Comparison of ENCODE assay signal across 15 cellular contexts in genomic region chr16:66167564-66168291, GRCh38.
DNase-seq lines count a peak whose midpoint lies in the region; TF ChIP-seq lines count a peak whose summit lies in the region.
"Had no signal": no experiment of that assay in that cellular context is flagged by ENCODE, and none has a peak within 500 bp of the region (broad histone marks: within the 10 kb centered on the region; RNA-seq: fewer than 3 reads in every experiment).

No MANE protein-coding gene starts in this region.

- no peaks in the 10 kb centered on the region for H3K4me1 ChIP-seq in osteoblast (ENCODE audit: insufficient read depth, low read length)
- H3K4me1 ChIP-seq in effector memory CD4-positive, alpha-beta T cell (ENCODE audit: control insufficient read depth, insufficient read depth, low read length, poor library complexity, severe bottlenecking), result no peaks in the 10 kb centered on the region

- H2AFZ ChIP-seq in osteoblast (ENCODE audit: low read length), result no peak overlapping the region

- DNase-seq in H4 (ENCODE audit: low spot score) (peak; percentile 55), foreskin fibroblast (no peak), osteoblast (ENCODE audit: insufficient read length, low spot score, missing footprints) (peak; percentile 91), GM13976 (ENCODE audit: low spot score) (no peak), DMS53 treated with DMSO at 0.1 percent for 48 hours (lab: John Stamatoyannopoulos, UW; ENCODE audit: unreplicated experiment) (no peak), NOMO-1 treated with dmso at 0.1 percent for 144 hours (lab: John Stamatoyannopoulos, UW; ENCODE audit: unreplicated experiment) (no peak)
- DNase-seq in effector memory CD4-positive, alpha-beta T cell, result no peak
- DNase-seq: activated CD4-positive, alpha-beta T cell treated with anti-CD3 and anti-CD28 coated beads for 36 hours; naive B cell; NCI-H1092; NCI-H510A treated with DMSO at 0.1 percent for 48 hours had no signal

- no peaks in the 10 kb centered on the region for H3K79me2 ChIP-seq in osteoblast (ENCODE audit: insufficient read depth, low read length)

- H4K20me1 ChIP-seq in osteoblast (ENCODE audit: insufficient read depth, low read length), result no peaks in the 10 kb centered on the region

- peak overlapping the region; percentile 13 for H3K27ac ChIP-seq in osteoblast (ENCODE audit: low read depth, low read length)
- H3K27ac ChIP-seq in effector memory CD4-positive, alpha-beta T cell (ENCODE audit: insufficient read depth, low read length, poor library complexity, severe bottlenecking), result no peak overlapping the region
- H3K27ac ChIP-seq: epithelial cell of prostate, SJSA1, thoracic aorta had no signal

- TF ChIP-seq CTCF in WI38 (IDR thresholded peaks at IDR 0.05; ENCODE audit: low read depth, low read length) (peak; percentile 35; the same call in 1 of the 2 replicates), foreskin fibroblast (IDR thresholded peaks at IDR 0.05; ENCODE audit: low read depth, low read length) (peak; percentile 7), osteoblast (IDR thresholded peaks at IDR 0.05; ENCODE audit: extremely low read depth, low read depth, low read length) (peak; percentile 76), GM13976 (IDR thresholded peaks at IDR 0.05; ENCODE audit: borderline replicate concordance, control extremely low read depth, extremely low read depth, insufficient read depth, missing control alignments) (no peak)

- no peak overlapping the region for H3K4me3 ChIP-seq in WI38 (ENCODE audit: low read depth, low read length)
- H3K4me3 ChIP-seq in foreskin fibroblast (ENCODE audit: low read depth in 1 of 2, low read length in 2 of 2), result no peak overlapping the region
- H3K4me3 ChIP-seq in osteoblast (ENCODE audit: insufficient read depth, low read length), result no peak overlapping the region
- no peak overlapping the region for H3K4me3 ChIP-seq in effector memory CD4-positive, alpha-beta T cell (ENCODE audit: insufficient read depth, low read depth, low read length, poor library complexity, severe bottlenecking)
- H3K4me3 ChIP-seq: SJSA1, thoracic aorta had no signal

- H3K27me3 ChIP-seq in osteoblast (ENCODE audit: insufficient read depth, low read length), result no peaks in the 10 kb centered on the region
- H3K27me3 ChIP-seq in effector memory CD4-positive, alpha-beta T cell (replicated peaks; ENCODE audit: control insufficient read depth, insufficient read depth, low read length, poor library complexity, severe bottlenecking), result no peaks in the 10 kb centered on the region
- H3K27me3 ChIP-seq: SJSA1 had no signal

- no peak overlapping the region for H3K4me2 ChIP-seq in osteoblast (ENCODE audit: insufficient read depth, low read length)

- H3K36me3 ChIP-seq in osteoblast (ENCODE audit: insufficient read depth, low read length), result no peaks in the 10 kb centered on the region
- no peaks in the 10 kb centered on the region for H3K36me3 ChIP-seq in effector memory CD4-positive, alpha-beta T cell (ENCODE audit: control insufficient read depth, insufficient read depth, low read length)
- H3K36me3 ChIP-seq: SJSA1, thoracic aorta had no signal

- in situ Hi-C loops in GM13976 (cut with MboI; ENCODE audit: low sequenced_read_pairs, unreplicated experiment), result no loop called here

- H3K9me3 ChIP-seq in osteoblast (ENCODE audit: low read depth, low read length), result no peaks in the 10 kb centered on the region
- H3K9me3 ChIP-seq in effector memory CD4-positive, alpha-beta T cell (ENCODE audit: control insufficient read depth, low read length), result no peaks in the 10 kb centered on the region
- H3K9me3 ChIP-seq: SJSA1, thoracic aorta had no signal

Comparison
In these comparisons a context has a peak if more than half of its experiments do, and no peak if none do; other contexts are left out.
1. DNase-seq: peak in H4 (single experiment) and osteoblast (single experiment); none in foreskin fibroblast (0 of 2), GM13976 (single experiment), DMS53 treated with DMSO at 0.1 percent for 48 hours (single experiment), effector memory CD4-positive, alpha-beta T cell (0 of 3) and NOMO-1 treated with dmso at 0.1 percent for 144 hours (single experiment).